Comparison of ENCODE assay signal across 9 cellular contexts in genomic region chr3:137946341-137946973, GRCh38.
DNase-seq lines count a peak whose midpoint lies in the region; ATAC-seq and TF ChIP-seq lines count a peak whose summit lies in the region.
"Had no signal": no experiment of that assay in that cellular context is flagged by ENCODE, and none has a peak within 500 bp of the region (broad histone marks: within the 10 kb centered on the region; RNA-seq: fewer than 3 reads in every experiment).

No MANE protein-coding gene starts in this region.

- no peak overlapping the region for H4K12ac ChIP-seq in trophoblast cell (ENCODE audit: low read depth, low read length)

- H2BK120ac ChIP-seq in trophoblast cell (ENCODE audit: insufficient read depth, low read length, poor library complexity): no peak overlapping the region

- H3K4me1 ChIP-seq in OCI-LY3 (ENCODE audit: low read length): no peaks in the 10 kb centered on the region
- H3K4me1 ChIP-seq in trophoblast cell (ENCODE audit: control insufficient read depth in 1 of 2, insufficient read depth in 2 of 2, low read length in 2 of 2): no peaks in the 10 kb centered on the region

- ATAC-seq in GM18498 (IDR thresholded peaks at IDR 0.05; ENCODE audit: unreplicated experiment): peak; percentile 74
- ATAC-seq in GM18870 (IDR thresholded peaks at IDR 0.05; ENCODE audit: unreplicated experiment): no peak

- H3K4me3 ChIP-seq in OCI-LY3 (ENCODE audit: low read length) (no peak overlapping the region), fibroblast of villous mesenchyme (ENCODE audit: low read depth, low read length) (no peak overlapping the region), trophoblast cell (ENCODE audit: low read depth, low read length) (no peak overlapping the region)

- H3K9me3 ChIP-seq in OCI-LY3 (ENCODE audit: insufficient read depth, low read length) (no peaks in the 10 kb centered on the region), trophoblast cell (ENCODE audit: insufficient read depth, low read depth, low read length) (no peaks in the 10 kb centered on the region)
- H3K9me3 ChIP-seq: neutrophil had no signal

- H3K14ac ChIP-seq in trophoblast cell (ENCODE audit: low read length): no peak overlapping the region

- DNase-seq in A172 (ENCODE audit: low spot score) (peak; percentile 73), KBM-7 (peak; percentile 73), activated T-cell treated with anti-CD3 and anti-CD28 coated beads for 48 hours (ENCODE audit: low read depth) (peak; percentile 33), fibroblast of villous mesenchyme (ENCODE audit: low read depth) (peak; percentile 72), trophoblast cell (peak; percentile 75 to 96)

- H3K36me3 ChIP-seq in OCI-LY3 (replicated peaks; ENCODE audit: low read depth, low read length) (no peaks in the 10 kb centered on the region), trophoblast cell (ENCODE audit: control insufficient read depth in 1 of 2, insufficient read depth in 2 of 2, low read length in 2 of 2) (no peaks in the 10 kb centered on the region)
- H3K36me3 ChIP-seq: neutrophil had no signal

- H3K79me2 ChIP-seq in OCI-LY3 (ENCODE audit: low read length) (no peaks in the 10 kb centered on the region), trophoblast cell (ENCODE audit: control insufficient read depth, insufficient read depth, low read length, poor library complexity) (no peaks in the 10 kb centered on the region)

- in situ Hi-C loops in KBM-7 (cut with MboI; ENCODE audit: low pct_unique_long_range_greater_than_20kb, low sequenced_read_pairs): no loop called here

- TF ChIP-seq CTCF in OCI-LY3 (IDR thresholded peaks at IDR 0.05; ENCODE audit: low read depth, low read length) (peak; percentile 86), fibroblast of villous mesenchyme (IDR thresholded peaks at IDR 0.05; ENCODE audit: insufficient read depth, low read depth, low read length) (peak; percentile 79)

- H3K79me1 ChIP-seq in trophoblast cell (ENCODE audit: low read length): no peaks in the 10 kb centered on the region

- H3K18ac ChIP-seq in trophoblast cell (ENCODE audit: low read length): no peak overlapping the region

- H2AFZ ChIP-seq in OCI-LY3 (ENCODE audit: low read depth, low read length) (no peak overlapping the region; the same call in 1 of the 2 replicates), trophoblast cell (ENCODE audit: insufficient read depth, low read length, poor library complexity) (no peak overlapping the region)

- H3K9ac ChIP-seq in OCI-LY3 (ENCODE audit: low read length): no peak overlapping the region
- H3K9ac ChIP-seq in trophoblast cell (ENCODE audit: low read length): no peak overlapping the region

- H3K23ac ChIP-seq in trophoblast cell (ENCODE audit: low read length): no peak overlapping the region

- H4K20me1 ChIP-seq in OCI-LY3 (ENCODE audit: insufficient read depth, low read length): no peaks in the 10 kb centered on the region

- no peak overlapping the region for H2BK12ac ChIP-seq in trophoblast cell (ENCODE audit: low read length)

- no peak overlapping the region for H3K27ac ChIP-seq in OCI-LY3 (ENCODE audit: low read length)
- H3K27ac ChIP-seq in trophoblast cell (ENCODE audit: low read depth, low read length): no peak overlapping the region
- H3K27ac ChIP-seq: neutrophil had no signal

- H3K27me3 ChIP-seq in OCI-LY3 (ENCODE audit: low read depth, low read length) (no peaks in the 10 kb centered on the region), trophoblast cell (ENCODE audit: insufficient read depth, low read length) (no peaks in the 10 kb centered on the region)

- no peak overlapping the region for H2AK5ac ChIP-seq in trophoblast cell (ENCODE audit: low read length)

- WGBS in trophoblast cell (ENCODE audit: extremely low coverage, insufficient coverage, insufficient read length): no CpG with 5 or more reads among the region's 7 CpGs

- no peak overlapping the region for H2BK5ac ChIP-seq in trophoblast cell (ENCODE audit: low read depth, low read length, poor library complexity)

- H3K4me2 ChIP-seq in OCI-LY3 (ENCODE audit: low read length): peak overlapping the region; percentile 38
- H3K4me2 ChIP-seq in trophoblast cell (ENCODE audit: low read length): no peak overlapping the region

- no peak overlapping the region for H4K8ac ChIP-seq in trophoblast cell (ENCODE audit: low read depth, low read length)

- no peak overlapping the region for H4K91ac ChIP-seq in trophoblast cell (ENCODE audit: low read depth, low read length)

- no peak overlapping the region for H3K4ac ChIP-seq in trophoblast cell (ENCODE audit: low read depth, low read length)

Comparison
In these comparisons a context has a peak if more than half of its experiments do, and no peak if none do; other contexts are left out.
1. DNase-seq: peak in every context shown above with its lines; median percentile 86 in trophoblast cell; 73 in A172; 73 in KBM-7; 72 in fibroblast of villous mesenchyme; 33 in activated T-cell treated with anti-CD3 and anti-CD28 coated beads for 48 hours.